25 cellular contexts compared by ENCODE assay signal in genomic region chr5:171569065-171569712, GRCh38.
"Had no signal": no experiment of that assay in that cellular context is flagged by ENCODE, and none has a peak within 500 bp of the region (broad histone marks: within the 10 kb centered on the region; RNA-seq: fewer than 3 reads in every experiment).

No MANE protein-coding gene starts in this region.

- H3K36me3 ChIP-seq: gastrocnemius medialis, left lung, right lobe of liver, suprapubic skin, transverse colon, upper lobe of right lung, uterus had no signal

- H3K27ac ChIP-seq: coronary artery, epithelial cell of prostate, gastrocnemius medialis, left lung, neural progenitor cell, parathyroid adenoma, right lobe of liver, suprapubic skin, transverse colon, upper lobe of right lung, uterus had no signal

- H3K4me2 ChIP-seq: neural progenitor cell had no signal

- H2AFZ ChIP-seq: parathyroid adenoma had no signal

- FAIRE-seq: kidney, small intestine had no signal

- H3K4me3 ChIP-seq: coronary artery, gastrocnemius medialis, left lung, mucosa of descending colon, neural progenitor cell, right lobe of liver, suprapubic skin, transverse colon, upper lobe of right lung, uterus had no signal

- DNase-seq: effector memory CD8-positive, alpha-beta T cell; foreskin fibroblast; gastrocnemius medialis; head of caudate nucleus; kidney; left cardiac atrium; left lung; mesenchymal stem cell; mucosa of descending colon; naive B cell; right lobe of liver; small intestine; stimulated activated CD4-positive, alpha-beta T cell treated with anti-CD3 and anti-CD28 coated beads, Interleukin-15, amount 100 ng/mL, for 24 hours; stimulated activated CD4-positive, alpha-beta T cell treated with anti-CD3 and anti-CD28 coated beads, Interleukin-2, amount 100 ng/mL, for 48 hours; stimulated activated naive CD4-positive, alpha-beta T cell; stimulated activated naive CD8-positive, alpha-beta T cell treated with anti-CD3 and anti-CD28 coated beads, Interleukin-15, amount 100 ng/mL, for 72 hours; transverse colon; upper lobe of right lung; uterus had no signal

- ATAC-seq: effector memory CD8-positive, alpha-beta T cell; esophagus mucosa; gastrocnemius medialis; left cardiac atrium; left lung; mucosa of descending colon; right lobe of liver; stimulated activated naive CD8-positive, alpha-beta T cell treated with anti-CD3 and anti-CD28 coated beads, Interleukin-15, amount 100 ng/mL, for 72 hours; upper lobe of right lung had no signal

- H3K27me3 ChIP-seq: gastrocnemius medialis, left lung, neural progenitor cell, right lobe of liver, suprapubic skin, transverse colon, upper lobe of right lung, uterus had no signal

- H3K9me3 ChIP-seq: right lobe of liver had no signal

- H3K79me2 ChIP-seq: parathyroid adenoma had no signal

- H3K9ac ChIP-seq: neural progenitor cell, parathyroid adenoma had no signal

- H3K4me1 ChIP-seq: gastrocnemius medialis, left lung, parathyroid adenoma, right lobe of liver, suprapubic skin, transverse colon, upper lobe of right lung, uterus had no signal
